ENCODE assay signal across 18 cellular contexts in the genomic region with DNA sequence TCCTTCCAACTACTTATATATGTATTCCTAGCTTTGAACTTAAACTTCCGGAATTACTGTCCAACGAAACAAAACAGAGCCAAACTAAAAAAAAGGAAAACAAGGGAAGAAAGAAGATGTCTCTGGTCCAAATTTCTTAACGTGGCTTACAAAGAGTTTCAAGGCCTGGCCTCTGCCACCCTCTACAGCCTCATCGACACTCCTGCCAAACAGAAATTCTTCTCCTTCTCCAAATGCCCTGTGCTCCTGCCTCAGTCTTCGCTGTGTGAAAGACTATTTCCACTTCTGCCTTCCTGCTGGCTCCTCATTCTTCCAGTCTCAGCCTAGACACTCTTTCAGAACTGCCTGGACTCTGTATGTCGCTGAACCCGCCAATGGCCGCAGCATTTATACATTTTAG.
"Had no signal": no experiment of that assay in that cellular context is flagged by ENCODE, and none has a peak within 500 bp of the region (broad histone marks: within the 10 kb centered on the region; RNA-seq: fewer than 3 reads in every experiment).

No MANE protein-coding gene starts in this region.

- H3K4me1 ChIP-seq: right lobe of liver, testis, upper lobe of left lung had no signal

- DNase-seq: activated CD4-positive, alpha-beta memory T cell treated with anti-CD3 and anti-CD28 coated beads, Interleukin-2, amount 10 ng/mL, durations not matched to agents 7 days and 5 days; activated CD4-positive, alpha-beta T cell treated with anti-CD3 and anti-CD28 coated beads for 4 hours; activated gamma-delta T cell treated with Interleukin-2 at 50 U/mL for 16 hours; activated T-cell treated with anti-CD3 and anti-CD28 coated beads, Interleukin-2, amount 50 U/mL, for 24 hours; amniotic stem cell; body of pancreas; central memory CD4-positive, alpha-beta T cell; effector memory CD8-positive, alpha-beta T cell; mammary epithelial cell; right lobe of liver; stimulated activated naive CD8-positive, alpha-beta T cell treated with anti-CD3 and anti-CD28 coated beads, Interleukin-15, amount 100 ng/mL, for 72 hours; T-helper 2 cell; testis; upper lobe of left lung had no signal

- H3K9me3 ChIP-seq: body of pancreas, right lobe of liver, testis, upper lobe of left lung had no signal

- H3K27me3 ChIP-seq: body of pancreas, right lobe of liver, testis, upper lobe of left lung had no signal

- ATAC-seq: body of pancreas; effector memory CD8-positive, alpha-beta T cell; left lobe of liver; natural killer cell treated with Interleukin-12 subunit alpha and Interleukin-12 subunit beta and Interleukin-15 and Interleukin-18, amount 100 ng/mL, for 72 hours; right lobe of liver; stimulated activated naive CD8-positive, alpha-beta T cell treated with anti-CD3 and anti-CD28 coated beads, Interleukin-15, amount 100 ng/mL, for 72 hours; WTC11 had no signal

- H3K36me3 ChIP-seq: right lobe of liver, upper lobe of left lung had no signal

- H3K4me3 ChIP-seq: body of pancreas, right lobe of liver, testis, upper lobe of left lung had no signal

- H3K27ac ChIP-seq: body of pancreas, epithelial cell of prostate, right lobe of liver, testis, upper lobe of left lung had no signal
